9 cellular contexts compared by ENCODE assay signal in the genomic region with DNA sequence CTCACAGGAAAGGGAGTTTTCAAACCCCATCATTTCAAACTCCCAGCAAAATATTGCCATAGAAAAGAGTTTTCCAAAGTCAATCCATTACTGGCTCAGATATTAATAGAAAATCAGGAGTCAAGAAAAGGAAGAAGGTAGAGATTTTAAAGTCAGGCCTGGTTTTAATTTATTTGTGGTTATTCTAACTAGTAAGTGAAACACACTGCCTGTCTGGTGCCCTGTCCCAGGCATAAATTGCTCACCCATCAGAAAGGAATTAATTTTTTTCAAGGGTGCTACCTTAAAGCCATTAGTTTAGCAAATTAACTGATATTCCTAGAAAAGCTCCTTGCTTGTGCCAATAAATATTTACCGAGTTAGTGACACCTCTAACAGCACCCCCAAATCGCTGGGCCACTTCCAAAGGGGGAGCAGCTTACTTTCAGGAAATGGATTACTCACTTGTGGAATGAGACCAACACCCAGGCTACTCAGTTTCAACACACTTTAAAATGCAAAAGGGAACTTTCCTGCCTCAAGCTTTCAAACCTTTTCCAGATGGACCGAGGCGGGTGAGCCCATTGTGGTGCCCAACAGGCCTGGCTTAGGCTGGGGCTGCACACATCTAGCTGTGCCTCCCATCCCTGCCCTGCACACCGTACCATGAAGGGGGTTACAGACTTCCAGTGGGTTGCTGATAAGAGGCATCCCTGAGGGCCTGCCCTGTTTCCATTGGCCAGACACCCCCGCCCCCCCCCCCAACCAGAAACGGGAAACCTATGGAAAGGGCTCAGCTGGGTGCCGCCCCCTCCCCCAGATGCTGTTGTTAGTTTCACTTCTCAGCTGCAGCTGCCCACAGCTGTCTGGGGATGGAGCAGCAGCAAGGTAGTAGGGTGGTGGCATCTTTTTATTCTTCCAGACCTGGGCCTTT.
A peak's percentile ranks its signal among the peaks of the same experiment; 100 is the strongest.
DNase-seq lines count a peak whose midpoint lies in the region; ATAC-seq and TF ChIP-seq lines count a peak whose summit lies in the region.
"Had no signal": no experiment of that assay in that cellular context is flagged by ENCODE, and none has a peak within 500 bp of the region (broad histone marks: within the 10 kb centered on the region; RNA-seq: fewer than 3 reads in every experiment).

No MANE protein-coding gene starts in this region.

- no peaks in the 10 kb centered on the region for H3K36me3 ChIP-seq in brain microvascular endothelial cell (replicated peaks)
- no peaks in the 10 kb centered on the region for H3K36me3 ChIP-seq in upper lobe of left lung

- WGBS in upper lobe of left lung, 2 donors = 39 to 44% methylated on average over 4 to 5 of the region's 8 CpGs

- peak in 1 of 2 donors; percentile 57 for ATAC-seq in upper lobe of left lung (ENCODE audit: low FRiP score in 2 of 2)
- ATAC-seq in activated T-cell treated with anti-CD3 and anti-CD28 coated beads, Interleukin-2, amount 50 U/mL, for 72 hours (replicated peaks in 1 of 2) = no peak

- DNase-seq in HS-27A (ENCODE audit: low read depth) (peak; percentile 64), brain microvascular endothelial cell (peak; percentile 37), iris pigment epithelial cell (ENCODE audit: low read depth) (peak; percentile 87), upper lobe of left lung (peak in 1 of 2 donors; percentile 14), KBM-7 (no peak)
- DNase-seq in T-helper 2 cell treated with Interferon-gamma antibody and Interleukin-4, amounts not matched to agents 5 μg/mL and 100 μg/mL, for 36 hours (ENCODE audit: low spot score) = no peak
- no peak for DNase-seq in activated T-cell treated with anti-CD3 and anti-CD28 coated beads, Interleukin-2, amount 50 U/mL, for 72 hours

- peaks cover 14 to 22% (median 21%) of the 10 kb centered on the region in 4 donors for H3K4me1 ChIP-seq in upper lobe of left lung

- no peak overlapping the region for H3K4me3 ChIP-seq in brain microvascular endothelial cell (ENCODE audit: low read depth, low read length)
- H3K4me3 ChIP-seq in upper lobe of left lung = no peak overlapping the region

- no peak overlapping the region for H3K27ac Mint-ChIP-seq in T-helper 2 cell treated with Interferon-gamma antibody and Interleukin-4, amounts not matched to agents 5 μg/mL and 100 μg/mL, for 36 hours
- H3K27ac Mint-ChIP-seq in activated T-cell treated with anti-CD3 and anti-CD28 coated beads, Interleukin-2, amount 50 U/mL, for 72 hours = no peak overlapping the region

- H3K9me3 ChIP-seq in upper lobe of left lung = no peaks in the 10 kb centered on the region

- H3K27me3 ChIP-seq in brain microvascular endothelial cell (replicated peaks) (no peaks in the 10 kb centered on the region), upper lobe of left lung (no peaks in the 10 kb centered on the region)

- TF ChIP-seq CTCF in brain microvascular endothelial cell (IDR thresholded peaks at IDR 0.05; ENCODE audit: low read depth, low read length, missing control alignments) (no peak), upper lobe of left lung (IDR thresholded peaks at IDR 0.05) (no peak)

- H3K36me3 Mint-ChIP-seq in T-helper 2 cell treated with Interferon-gamma antibody and Interleukin-4, amounts not matched to agents 5 μg/mL and 100 μg/mL, for 36 hours (ENCODE audit: low read depth) = no peaks in the 10 kb centered on the region
- peaks cover 2% of the 10 kb centered on the region in 2 donors for H3K36me3 Mint-ChIP-seq in activated T-cell treated with anti-CD3 and anti-CD28 coated beads, Interleukin-2, amount 50 U/mL, for 72 hours (ENCODE audit: insufficient read depth in 2 of 2)

- peaks cover 17% of the 10 kb centered on the region for H3K4me1 Mint-ChIP-seq in T-helper 2 cell treated with Interferon-gamma antibody and Interleukin-4, amounts not matched to agents 5 μg/mL and 100 μg/mL, for 36 hours (ENCODE audit: low read depth)
- peaks cover 24% of the 10 kb centered on the region for H3K4me1 Mint-ChIP-seq in activated T-cell treated with anti-CD3 and anti-CD28 coated beads, Interleukin-2, amount 50 U/mL, for 72 hours (ENCODE audit: low read depth)

- peak overlapping the region; percentile 65 for H3K27ac ChIP-seq in brain microvascular endothelial cell
- peak overlapping the region in 3 of 4 donors; percentile 32 to 43 (median 39) for H3K27ac ChIP-seq in upper lobe of left lung

- H3K9me3 Mint-ChIP-seq in T-helper 2 cell treated with Interferon-gamma antibody and Interleukin-4, amounts not matched to agents 5 μg/mL and 100 μg/mL, for 36 hours = no peaks in the 10 kb centered on the region
- H3K9me3 Mint-ChIP-seq in activated T-cell treated with anti-CD3 and anti-CD28 coated beads, Interleukin-2, amount 50 U/mL, for 72 hours = no peaks in the 10 kb centered on the region
- H3K9me3 Mint-ChIP-seq: central memory CD8-positive, alpha-beta T cell had no signal

- TF ChIP-seq EP300 in upper lobe of left lung (IDR thresholded peaks at IDR 0.05) = no peak

- in situ Hi-C loops in brain microvascular endothelial cell (cut with HindIII; ENCODE audit: low pct_ligation_motif_present, low sequenced_read_pairs) = no loop called here
- in situ Hi-C loops in KBM-7 (cut with MboI; ENCODE audit: low pct_unique_long_range_greater_than_20kb, low sequenced_read_pairs) = no loop called here

- no peak overlapping the region for H3K4me3 Mint-ChIP-seq in T-helper 2 cell treated with Interferon-gamma antibody and Interleukin-4, amounts not matched to agents 5 μg/mL and 100 μg/mL, for 36 hours
- no peak overlapping the region for H3K4me3 Mint-ChIP-seq in activated T-cell treated with anti-CD3 and anti-CD28 coated beads, Interleukin-2, amount 50 U/mL, for 72 hours
- H3K4me3 Mint-ChIP-seq: central memory CD8-positive, alpha-beta T cell; neural crest cell had no signal

- H3K27me3 Mint-ChIP-seq in T-helper 2 cell treated with Interferon-gamma antibody and Interleukin-4, amounts not matched to agents 5 μg/mL and 100 μg/mL, for 36 hours (ENCODE audit: low read depth) = peaks cover 38% of the 10 kb centered on the region
- peaks cover 33% of the 10 kb centered on the region for H3K27me3 Mint-ChIP-seq in activated T-cell treated with anti-CD3 and anti-CD28 coated beads, Interleukin-2, amount 50 U/mL, for 72 hours (ENCODE audit: low read depth)

- TF ChIP-seq POLR2A in upper lobe of left lung (IDR thresholded peaks at IDR 0.05) = no peak

Comparison
In these comparisons a context has a peak if more than half of its experiments do, and no peak if none do; other contexts are left out.
1. DNase-seq: peak in HS-27A (single experiment), brain microvascular endothelial cell (single experiment) and iris pigment epithelial cell (single experiment); none in T-helper 2 cell treated with Interferon-gamma antibody and Interleukin-4, amounts not matched to agents 5 μg/mL and 100 μg/mL, for 36 hours (single experiment), KBM-7 (single experiment) and activated T-cell treated with anti-CD3 and anti-CD28 coated beads, Interleukin-2, amount 50 U/mL, for 72 hours (0 of 2).